In the genomic region with DNA sequence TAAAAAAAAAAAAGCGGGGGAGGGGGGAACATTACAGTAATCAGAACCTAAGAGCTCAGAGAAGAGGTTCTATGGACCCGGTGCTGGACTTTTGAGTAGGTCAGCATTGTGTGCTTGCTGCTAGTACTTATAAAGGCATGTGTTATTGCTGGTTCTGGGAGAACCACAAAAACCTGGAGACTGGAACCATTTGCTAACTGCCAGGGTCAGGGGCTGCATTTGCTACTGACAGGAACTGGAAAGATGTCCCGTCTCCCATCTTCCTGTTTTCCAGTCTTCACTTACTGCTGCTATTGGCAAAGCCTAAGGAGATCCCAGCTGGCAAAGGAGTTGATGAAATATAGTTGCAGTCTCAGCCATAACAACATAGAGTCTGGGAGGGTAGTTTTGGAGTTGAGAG, we compare ENCODE assay signal across 2 cellular contexts.
A peak's percentile ranks its signal among the peaks of the same experiment; 100 is the strongest.
TF ChIP-seq lines count a peak whose summit lies in the region.

No MANE protein-coding gene starts in this region.

TF ChIP-seq in HepG2, 621 proteins besides CTCF, POLR2A, EP300 and RAD21:
- TF ChIP-seq, protein P1, sequence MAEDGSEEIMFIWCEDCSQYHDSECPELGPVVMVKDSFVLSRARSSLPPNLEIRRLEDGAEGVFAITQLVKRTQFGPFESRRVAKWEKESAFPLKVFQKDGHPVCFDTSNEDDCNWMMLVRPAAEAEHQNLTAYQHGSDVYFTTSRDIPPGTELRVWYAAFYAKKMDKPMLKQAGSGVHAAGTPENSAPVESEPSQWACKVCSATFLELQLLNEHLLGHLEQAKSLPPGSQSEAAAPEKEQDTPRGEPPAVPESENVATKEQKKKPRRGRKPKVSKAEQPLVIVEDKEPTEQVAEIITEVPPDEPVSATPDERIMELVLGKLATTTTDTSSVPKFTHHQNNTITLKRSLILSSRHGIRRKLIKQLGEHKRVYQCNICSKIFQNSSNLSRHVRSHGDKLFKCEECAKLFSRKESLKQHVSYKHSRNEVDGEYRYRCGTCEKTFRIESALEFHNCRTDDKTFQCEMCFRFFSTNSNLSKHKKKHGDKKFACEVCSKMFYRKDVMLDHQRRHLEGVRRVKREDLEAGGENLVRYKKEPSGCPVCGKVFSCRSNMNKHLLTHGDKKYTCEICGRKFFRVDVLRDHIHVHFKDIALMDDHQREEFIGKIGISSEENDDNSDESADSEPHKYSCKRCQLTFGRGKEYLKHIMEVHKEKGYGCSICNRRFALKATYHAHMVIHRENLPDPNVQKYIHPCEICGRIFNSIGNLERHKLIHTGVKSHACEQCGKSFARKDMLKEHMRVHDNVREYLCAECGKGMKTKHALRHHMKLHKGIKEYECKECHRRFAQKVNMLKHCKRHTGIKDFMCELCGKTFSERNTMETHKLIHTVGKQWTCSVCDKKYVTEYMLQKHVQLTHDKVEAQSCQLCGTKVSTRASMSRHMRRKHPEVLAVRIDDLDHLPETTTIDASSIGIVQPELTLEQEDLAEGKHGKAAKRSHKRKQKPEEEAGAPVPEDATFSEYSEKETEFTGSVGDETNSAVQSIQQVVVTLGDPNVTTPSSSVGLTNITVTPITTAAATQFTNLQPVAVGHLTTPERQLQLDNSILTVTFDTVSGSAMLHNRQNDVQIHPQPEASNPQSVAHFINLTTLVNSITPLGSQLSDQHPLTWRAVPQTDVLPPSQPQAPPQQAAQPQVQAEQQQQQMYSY (CRISPR knock-in tag; IDR thresholded peaks at IDR 0.05): peak; percentile 84
- TF ChIP-seq HHEX (CRISPR knock-in tag; IDR thresholded peaks at IDR 0.05): no peak
- no peak for TF ChIP-seq ZNF225 (CRISPR knock-in tag; IDR thresholded peaks at IDR 0.05)

TF ChIP-seq in GM12878, 131 proteins besides CTCF, POLR2A, EP300 and RAD21:
- TF ChIP-seq RB1 (IDR thresholded peaks at IDR 0.05; ENCODE audit: borderline replicate concordance) (no peak), RBBP5 (conservative IDR thresholded peaks at IDR 0.05) (no peak), ZNF24 (IDR thresholded peaks at IDR 0.05) (no peak)
- TF ChIP-seq, protein P2, sequence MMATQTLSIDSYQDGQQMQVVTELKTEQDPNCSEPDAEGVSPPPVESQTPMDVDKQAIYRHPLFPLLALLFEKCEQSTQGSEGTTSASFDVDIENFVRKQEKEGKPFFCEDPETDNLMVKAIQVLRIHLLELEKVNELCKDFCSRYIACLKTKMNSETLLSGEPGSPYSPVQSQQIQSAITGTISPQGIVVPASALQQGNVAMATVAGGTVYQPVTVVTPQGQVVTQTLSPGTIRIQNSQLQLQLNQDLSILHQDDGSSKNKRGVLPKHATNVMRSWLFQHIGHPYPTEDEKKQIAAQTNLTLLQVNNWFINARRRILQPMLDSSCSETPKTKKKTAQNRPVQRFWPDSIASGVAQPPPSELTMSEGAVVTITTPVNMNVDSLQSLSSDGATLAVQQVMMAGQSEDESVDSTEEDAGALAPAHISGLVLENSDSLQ (IDR thresholded peaks at IDR 0.05): no peak
- TF ChIP-seq, protein P3, sequence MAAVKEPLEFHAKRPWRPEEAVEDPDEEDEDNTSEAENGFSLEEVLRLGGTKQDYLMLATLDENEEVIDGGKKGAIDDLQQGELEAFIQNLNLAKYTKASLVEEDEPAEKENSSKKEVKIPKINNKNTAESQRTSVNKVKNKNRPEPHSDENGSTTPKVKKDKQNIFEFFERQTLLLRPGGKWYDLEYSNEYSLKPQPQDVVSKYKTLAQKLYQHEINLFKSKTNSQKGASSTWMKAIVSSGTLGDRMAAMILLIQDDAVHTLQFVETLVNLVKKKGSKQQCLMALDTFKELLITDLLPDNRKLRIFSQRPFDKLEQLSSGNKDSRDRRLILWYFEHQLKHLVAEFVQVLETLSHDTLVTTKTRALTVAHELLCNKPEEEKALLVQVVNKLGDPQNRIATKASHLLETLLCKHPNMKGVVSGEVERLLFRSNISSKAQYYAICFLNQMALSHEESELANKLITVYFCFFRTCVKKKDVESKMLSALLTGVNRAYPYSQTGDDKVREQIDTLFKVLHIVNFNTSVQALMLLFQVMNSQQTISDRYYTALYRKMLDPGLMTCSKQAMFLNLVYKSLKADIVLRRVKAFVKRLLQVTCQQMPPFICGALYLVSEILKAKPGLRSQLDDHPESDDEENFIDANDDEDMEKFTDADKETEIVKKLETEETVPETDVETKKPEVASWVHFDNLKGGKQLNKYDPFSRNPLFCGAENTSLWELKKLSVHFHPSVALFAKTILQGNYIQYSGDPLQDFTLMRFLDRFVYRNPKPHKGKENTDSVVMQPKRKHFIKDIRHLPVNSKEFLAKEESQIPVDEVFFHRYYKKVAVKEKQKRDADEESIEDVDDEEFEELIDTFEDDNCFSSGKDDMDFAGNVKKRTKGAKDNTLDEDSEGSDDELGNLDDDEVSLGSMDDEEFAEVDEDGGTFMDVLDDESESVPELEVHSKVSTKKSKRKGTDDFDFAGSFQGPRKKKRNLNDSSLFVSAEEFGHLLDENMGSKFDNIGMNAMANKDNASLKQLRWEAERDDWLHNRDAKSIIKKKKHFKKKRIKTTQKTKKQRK (IDR thresholded peaks at IDR 0.05; ENCODE audit: low read depth, low read length): no peak
